10 cellular contexts compared by ENCODE assay signal in the genomic region with DNA sequence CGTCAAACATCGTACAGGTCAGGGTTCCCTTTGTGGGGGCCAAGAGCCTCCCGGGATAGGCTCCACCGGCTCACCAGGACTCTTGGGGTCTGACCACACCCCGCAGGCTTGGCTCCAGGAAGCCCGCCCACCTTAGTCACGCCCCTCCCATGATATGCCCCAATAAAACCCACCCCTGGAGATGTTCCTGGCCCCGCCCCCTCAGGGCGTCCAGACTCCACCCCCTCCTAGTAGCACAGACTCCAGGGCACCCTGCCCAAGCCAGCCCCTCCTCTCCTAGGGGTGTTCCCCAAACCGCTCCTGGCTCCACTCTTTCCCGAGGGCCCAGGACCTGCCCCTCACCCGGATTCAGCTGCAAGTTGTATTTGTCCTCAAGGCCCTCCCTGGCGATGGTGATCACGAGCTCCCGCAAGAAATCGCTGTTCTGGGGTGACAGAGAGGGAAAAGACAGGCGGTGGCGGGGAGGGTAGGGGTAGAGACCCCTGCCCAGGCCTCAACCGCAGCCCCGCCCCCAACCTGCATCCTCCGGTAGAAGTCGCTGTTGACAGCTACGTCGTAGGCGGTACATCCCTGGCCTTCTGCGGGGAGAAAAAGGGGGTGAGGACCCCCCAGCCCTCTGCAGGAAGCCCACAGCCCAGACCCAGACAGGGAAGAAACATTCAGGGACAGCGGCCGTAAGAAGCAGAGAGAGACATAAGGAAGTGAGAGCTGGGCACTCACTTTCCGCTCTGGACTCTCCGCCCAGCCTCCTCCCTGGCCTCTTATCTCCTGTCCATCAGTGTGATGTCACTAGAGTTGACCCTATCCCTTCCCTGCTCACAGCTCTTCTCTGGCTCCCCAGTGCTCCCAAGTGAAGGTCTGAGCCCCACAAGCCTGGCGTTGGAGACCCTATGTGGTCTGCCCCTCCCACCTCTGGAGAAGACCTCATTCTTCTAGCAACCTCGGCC. TPM values are rescaled to one million over a fixed set of nuclear protein-coding genes. Genes with fewer than 3 reads are reported as not detected.
A peak's percentile ranks its signal among the peaks of the same experiment; 100 is the strongest.
DNase-seq lines count a peak whose midpoint lies in the region; ATAC-seq and TF ChIP-seq lines count a peak whose summit lies in the region.
"Had no signal": no experiment of that assay in that cellular context is flagged by ENCODE, and none has a peak within 500 bp of the region (broad histone marks: within the 10 kb centered on the region; RNA-seq: fewer than 3 reads in every experiment).

No MANE protein-coding gene starts in this region.

- H3K27me3 ChIP-seq in right atrium auricular region, result no peaks in the 10 kb centered on the region
- no peaks in the 10 kb centered on the region for H3K27me3 ChIP-seq in testis

- 31 to 59% methylated on average over 15 to 32 of the region's 32 CpGs for WGBS in testis, 2 donors

- H3K4me3 ChIP-seq in right atrium auricular region, result no peak overlapping the region
- no peak overlapping the region for H3K4me3 ChIP-seq in fibroblast of the aortic adventitia (ENCODE audit: low read depth, low read length)
- peak overlapping the region in 1 of 2 donors; percentile 30 for H3K4me3 ChIP-seq in testis

- intact Hi-C loops in Right ventricle myocardium inferior (cut with DNase I), result no loop called here
- intact Hi-C loops in testis (cut with DNase I; ENCODE audit: low total_unique reads), result loop anchor here (10.0 kb wide), 1 partner anchor 53 kb away; no protein-coding TSS in a partner anchor

- TF ChIP-seq CTCF in right atrium auricular region (IDR thresholded peaks at IDR 0.05) (no peak), fibroblast of the aortic adventitia (IDR thresholded peaks at IDR 0.05; ENCODE audit: insufficient read depth, low read length) (no peak), testis (IDR thresholded peaks at IDR 0.05) (no peak)

- DNase-seq in Right ventricle myocardium inferior (ENCODE audit: missing footprints) (peak; percentile 70), right atrium auricular region (ENCODE audit: low spot score) (no peak), SK-MEL-5 (ENCODE audit: low read depth, low spot score) (peak; percentile 76), fibroblast of the aortic adventitia (ENCODE audit: low read depth) (peak; percentile 20), testis (peak; percentile 72), globus pallidus (ENCODE audit: low spot score) (no peak), NCI-H524 treated with DMSO at 0.1 percent for 48 hours (lab: John Stamatoyannopoulos, UW) (no peak)
- DNase-seq: foreskin melanocyte, NCI-H1092 treated with DMSO at 0.1 percent for 48 hours had no signal

- no peak for ATAC-seq in Right ventricle myocardium inferior
- ATAC-seq in HG03139 (IDR thresholded peaks at IDR 0.05; ENCODE audit: unreplicated experiment), result no peak

- H3K9me3 ChIP-seq in right atrium auricular region, result no peaks in the 10 kb centered on the region
- no peaks in the 10 kb centered on the region for H3K9me3 ChIP-seq in testis

- in situ Hi-C loops in SK-MEL-5 (cut with HindIII; ENCODE audit: low pct_unique_long_range_greater_than_20kb, low sequenced_read_pairs), result no loop called here

- no peak overlapping the region for H3K27ac ChIP-seq in right atrium auricular region
- H3K27ac ChIP-seq in testis, result no peak overlapping the region

- TF ChIP-seq POLR2A in testis (IDR thresholded peaks at IDR 0.05), result no peak

- H3K36me3 ChIP-seq in right atrium auricular region (peaks cover 5% of the 10 kb centered on the region), testis (ENCODE audit: low read depth, missing control alignments) (no peaks in the 10 kb centered on the region)

- H3K4me1 ChIP-seq in right atrium auricular region, result peaks cover 0 to 18% of the 10 kb centered on the region in 2 donors
- no peaks in the 10 kb centered on the region for H3K4me1 ChIP-seq in testis

RNA-seq across cellular contexts. Expression of gene PIH1D1, which starts 3.9 kb away (rescaled TPM):
- total RNA-seq in Right ventricle myocardium inferior (32.4 TPM), right atrium auricular region (10 to 100 TPM; 55.8 to 61.5 TPM), fibroblast of the aortic adventitia (ENCODE audit: low replicate concordance) (80.6 and 151 TPM in 2 replicates), testis (10 to 100 TPM; 45.9 to 49.6 TPM)
- total RNA-seq in SK-MEL-5 (2014; rRNA removed; shearing (Covaris generic)), result 60.8 and 64.1 TPM in 2 replicates
- 48.1 and 51.3 TPM in 2 replicates for polyA plus RNA-seq in SK-MEL-5 (2015; cell fraction: cytosol; rRNA removed)
- 216 and 229 TPM in 2 replicates for polyA plus RNA-seq in SK-MEL-5 (2015; cell fraction: nucleus; rRNA removed)
- polyA plus RNA-seq in testis (ENCODE audit: insufficient read depth, low read depth, low replicate concordance), result 55.3 TPM

RNA-seq across cellular contexts. Expression of gene ALDH16A1, which starts 5.3 kb away (rescaled TPM):
- total RNA-seq in Right ventricle myocardium inferior, result 12.7 TPM
- total RNA-seq in right atrium auricular region, result 10 to 100 TPM in 1 of 2 donors, 1 to 10 TPM in 1; 9.5 to 18.5 TPM
- total RNA-seq in SK-MEL-5 (2014; rRNA removed; shearing (Covaris generic)), result 15.1 and 16.7 TPM in 2 replicates
- 23.0 and 27.3 TPM in 2 replicates for polyA plus RNA-seq in SK-MEL-5 (2015; cell fraction: cytosol; rRNA removed)
- polyA plus RNA-seq in SK-MEL-5 (2015; cell fraction: nucleus; rRNA removed), result 18.7 and 24.1 TPM in 2 replicates
- total RNA-seq in fibroblast of the aortic adventitia (ENCODE audit: low replicate concordance), result 25.0 and 29.6 TPM in 2 replicates
- total RNA-seq in testis, result 10 to 100 TPM; 22.4 to 24.7 TPM
- 8.5 TPM for polyA plus RNA-seq in testis (ENCODE audit: insufficient read depth, low read depth, low replicate concordance)

RNA-seq across cellular contexts. Expression of gene SLC17A7, which starts 6.4 kb away (rescaled TPM):
- total RNA-seq in Right ventricle myocardium inferior (1.8 TPM), right atrium auricular region (under 1 TPM; 0.59 to 0.67 TPM), fibroblast of the aortic adventitia (ENCODE audit: low replicate concordance) (0.49 TPM in 1 of 2 replicates, not detected in the other), testis (1 to 10 TPM; 2.2 to 2.7 TPM)
- 1.2 TPM in 2 replicates for total RNA-seq in SK-MEL-5 (2014; rRNA removed; shearing (Covaris generic))
- polyA plus RNA-seq in SK-MEL-5 (2015; cell fraction: cytosol; rRNA removed), result 3.9 and 6.2 TPM in 2 replicates
- polyA plus RNA-seq in SK-MEL-5 (2015; cell fraction: nucleus; rRNA removed), result 1.9 and 3.3 TPM in 2 replicates
- 3.2 TPM for polyA plus RNA-seq in testis (ENCODE audit: insufficient read depth, low read depth, low replicate concordance)

RNA-seq across cellular contexts. Expression of gene GFY, which starts 22.6 kb away (rescaled TPM):
- total RNA-seq in Right ventricle myocardium inferior (not detected), right atrium auricular region (not detected), fibroblast of the aortic adventitia (ENCODE audit: low replicate concordance) (not detected in 2 replicates), testis (under 1 TPM; 0.24 to 0.62 TPM)
- not detected in 2 replicates for total RNA-seq in SK-MEL-5 (2014; rRNA removed; shearing (Covaris generic))
- not detected in 2 replicates for polyA plus RNA-seq in SK-MEL-5 (2015; cell fraction: cytosol; rRNA removed)
- polyA plus RNA-seq in SK-MEL-5 (2015; cell fraction: nucleus; rRNA removed), result not detected in 2 replicates
- 0.80 TPM for polyA plus RNA-seq in testis (ENCODE audit: insufficient read depth, low read depth, low replicate concordance)

RNA-seq across cellular contexts. Expression of gene PTH2, which starts 24.5 kb away (rescaled TPM):
- total RNA-seq in Right ventricle myocardium inferior, result not detected
- not detected for total RNA-seq in right atrium auricular region
- total RNA-seq in SK-MEL-5 (2014; rRNA removed; shearing (Covaris generic)), result not detected in 2 replicates
- not detected in 2 replicates for polyA plus RNA-seq in SK-MEL-5 (2015; cell fraction: cytosol; rRNA removed)
- polyA plus RNA-seq in SK-MEL-5 (2015; cell fraction: nucleus; rRNA removed), result not detected in 2 replicates
- not detected in 2 replicates for total RNA-seq in fibroblast of the aortic adventitia (ENCODE audit: low replicate concordance)
- not detected for total RNA-seq in testis
- polyA plus RNA-seq in testis (ENCODE audit: insufficient read depth, low read depth, low replicate concordance), result not detected

Comparison
In these comparisons a context has a peak if more than half of its experiments do, and no peak if none do; other contexts are left out.
1. DNase-seq: peak in Right ventricle myocardium inferior (single experiment), SK-MEL-5 (single experiment), fibroblast of the aortic adventitia (single experiment) and testis (single experiment); none in right atrium auricular region (single experiment), globus pallidus (single experiment) and NCI-H524 treated with DMSO at 0.1 percent for 48 hours (single experiment).